ENCODE assay signal across 8 cellular contexts in genomic region chr17:80414508-80414802, GRCh38. TPM values are rescaled to one million over a fixed set of nuclear protein-coding genes. Genes with fewer than 3 reads are reported as not detected.
A peak's percentile ranks its signal among the peaks of the same experiment; 100 is the strongest.
DNase-seq lines count a peak whose midpoint lies in the region; ATAC-seq and TF ChIP-seq lines count a peak whose summit lies in the region.

No MANE protein-coding gene starts in this region.

- 0 to 1% (median 0%) methylated on average over 15 of the region's 15 CpGs for WGBS in ovary, 3 donors

- H3K4me2 ChIP-seq in PC-3 (ENCODE audit: low read length), result peak overlapping the region; percentile 97

- H4K20me1 ChIP-seq in PC-3 (ENCODE audit: low read length), result no peaks in the 10 kb centered on the region

- H3K27ac Mint-ChIP-seq in activated CD4-positive, alpha-beta T cell treated with anti-CD3 and anti-CD28 coated beads, Interleukin-2, amount 10 ng/mL, durations not matched to agents 7 days and 5 days, result peak overlapping the region; percentile 54

- no peak overlapping the region for H3K27ac ChIP-seq in PC-3 (ENCODE audit: low read length)
- H3K27ac ChIP-seq in ovary, result no peak overlapping the region

- peak overlapping the region; percentile 79 for H3K4me3 ChIP-seq in PC-3 (ENCODE audit: low read length)
- H3K4me3 ChIP-seq in epithelial cell of proximal tubule (ENCODE audit: low read depth, low read length), result peak overlapping the region; percentile 94
- peak overlapping the region; percentile 74 for H3K4me3 ChIP-seq in ovary

- no peaks in the 10 kb centered on the region for H3K9me2 ChIP-seq in PC-3 (replicated peaks; ENCODE audit: low read length)

- H2AFZ ChIP-seq in PC-3 (ENCODE audit: low read length), result peak overlapping the region; percentile 87

- peaks cover 2% of the 10 kb centered on the region for H3K36me3 Mint-ChIP-seq in activated CD4-positive, alpha-beta T cell treated with anti-CD3 and anti-CD28 coated beads, Interleukin-2, amount 10 ng/mL, durations not matched to agents 7 days and 5 days (ENCODE audit: low read depth)

- no peaks in the 10 kb centered on the region for H3F3A ChIP-seq in PC-3 (ENCODE audit: low read length, unreplicated experiment)

- ATAC-seq in PC-3 (peak; percentile 29), GM18867 (IDR thresholded peaks at IDR 0.05; ENCODE audit: unreplicated experiment) (no peak), HG03139 (IDR thresholded peaks at IDR 0.05; ENCODE audit: unreplicated experiment) (no peak)

- no peak for TF ChIP-seq POLR2A in ovary (IDR thresholded peaks at IDR 0.05)

- peaks cover 22% of the 10 kb centered on the region for H3K4me1 Mint-ChIP-seq in activated CD4-positive, alpha-beta T cell treated with anti-CD3 and anti-CD28 coated beads, Interleukin-2, amount 10 ng/mL, durations not matched to agents 7 days and 5 days

- H3K9me3 ChIP-seq in PC-3 (ENCODE audit: low read length) (no peaks in the 10 kb centered on the region), ovary (no peaks in the 10 kb centered on the region)

- H3K4me1 ChIP-seq in PC-3 (ENCODE audit: insufficient read depth, low read length), result peaks cover 14% of the 10 kb centered on the region
- H3K4me1 ChIP-seq in ovary (ENCODE audit: insufficient read depth), result peaks cover 5% of the 10 kb centered on the region

- H3K27me3 ChIP-seq in PC-3 (ENCODE audit: low read length) (no peaks in the 10 kb centered on the region), ovary (no peaks in the 10 kb centered on the region)

- TF ChIP-seq EP300 in ovary (IDR thresholded peaks at IDR 0.05), result no peak

- peaks cover 25% of the 10 kb centered on the region for H3K79me2 ChIP-seq in PC-3 (ENCODE audit: low read length)

- no TSS peak for BruUV-seq in PC-3 (replicated peaks; lab: Mats Ljungman, UMichigan)

- H3K4me3 Mint-ChIP-seq in activated CD4-positive, alpha-beta T cell treated with anti-CD3 and anti-CD28 coated beads, Interleukin-2, amount 10 ng/mL, durations not matched to agents 7 days and 5 days, result peak overlapping the region; percentile 82

- POLR2A ChIA-PET in activated CD4-positive, alpha-beta T cell treated with anti-CD3 and anti-CD28 coated beads, Interleukin-2, amount 10 ng/mL, durations not matched to agents 7 days and 5 days (lab: Charles Lee), result no interaction called here
- POLR2A ChIA-PET in PC-3 (lab: Charles Lee; ENCODE audit: unreplicated experiment), result no interaction called here

- in situ Hi-C loops in KBM-7 (cut with MboI; ENCODE audit: low pct_unique_long_range_greater_than_20kb, low sequenced_read_pairs), result no loop called here

- H3K9me3 Mint-ChIP-seq in activated CD4-positive, alpha-beta T cell treated with anti-CD3 and anti-CD28 coated beads, Interleukin-2, amount 10 ng/mL, durations not matched to agents 7 days and 5 days, result no peaks in the 10 kb centered on the region

- H3K27me3 Mint-ChIP-seq in activated CD4-positive, alpha-beta T cell treated with anti-CD3 and anti-CD28 coated beads, Interleukin-2, amount 10 ng/mL, durations not matched to agents 7 days and 5 days, result peaks cover 29% of the 10 kb centered on the region

- 0 out of 2 replicates have a peak, but pooled peaks have one; percentile 18 for TF ChIP-seq CTCF in PC-3 (conservative IDR thresholded peaks at IDR 0.05; ENCODE audit: low read depth, low read length)
- TF ChIP-seq CTCF in epithelial cell of proximal tubule (conservative IDR thresholded peaks at IDR 0.05; ENCODE audit: low read depth, low read length), result peak; percentile 13
- no peak for TF ChIP-seq CTCF in ovary (IDR thresholded peaks at IDR 0.05)

- intact Hi-C loops in PC-3 (cut with micrococcal nuclease) (no loop called here), ovary (cut with DNase I) (no loop called here)

- no peak for DNase-seq in activated CD4-positive, alpha-beta T cell treated with anti-CD3 and anti-CD28 coated beads, Interleukin-2, amount 10 ng/mL, durations not matched to agents 7 days and 5 days
- no peak for DNase-seq in activated CD4-positive, alpha-beta T cell treated with anti-CD3 and anti-CD28 coated beads, Interleukin-2, amount 50 U/mL, for 1 hour
- DNase-seq in PC-3 (peak; percentile 16), epithelial cell of proximal tubule (ENCODE audit: low read depth) (no peak), ovary (no peak), KBM-7 (no peak)

- H3K36me3 ChIP-seq in PC-3 (ENCODE audit: low read depth, low read length) (no peaks in the 10 kb centered on the region; the same call in 1 of the 2 replicates), ovary (no peaks in the 10 kb centered on the region)

- peak overlapping the region; percentile 94 for H3K9ac ChIP-seq in PC-3 (ENCODE audit: low read length)

- CTCF ChIA-PET in activated CD4-positive, alpha-beta T cell treated with anti-CD3 and anti-CD28 coated beads, Interleukin-2, amount 10 ng/mL, durations not matched to agents 7 days and 5 days (lab: Charles Lee), result interaction anchor here (0.8 kb wide), 1 partner anchor 313 kb away, joined by 4 read pairs; the partner anchor contains the start of gene GAA
- CTCF ChIA-PET in PC-3 (lab: Charles Lee), result no interaction called here

RNA-seq across cellular contexts. Expression of gene ENDOV, which starts 0.5 kb away (rescaled TPM):
- total RNA-seq in activated CD4-positive, alpha-beta T cell treated with anti-CD3 and anti-CD28 coated beads, Interleukin-2, amount 10 ng/mL, durations not matched to agents 7 days and 5 days, result 10 to 100 TPM; 16.6 to 17.1 TPM
- total RNA-seq in PC-3 (2014; rRNA removed) (57.9 and 59.3 TPM in 2 replicates), epithelial cell of proximal tubule (8.5 and 13.5 TPM in 2 replicates), ovary (10 to 100 TPM; 16.3 to 24.1 (median 21.3) TPM)
- 10 to 100 TPM in 1 of 2 donors, 1 to 10 TPM in 1; 8.9 to 18.0 TPM for polyA plus RNA-seq in ovary

Comparison
In these comparisons a context has a peak if more than half of its experiments do, and no peak if none do; other contexts are left out.
1. CTCF ChIP-seq: peak in PC-3 (single experiment) and epithelial cell of proximal tubule (single experiment); none in ovary (0 of 3).
2. Peak in every context shown above with its lines, with median percentiles within 50 percentile points of each other: H3K4me3 ChIP-seq.